25 cellular contexts compared by ENCODE assay signal in the genomic region with DNA sequence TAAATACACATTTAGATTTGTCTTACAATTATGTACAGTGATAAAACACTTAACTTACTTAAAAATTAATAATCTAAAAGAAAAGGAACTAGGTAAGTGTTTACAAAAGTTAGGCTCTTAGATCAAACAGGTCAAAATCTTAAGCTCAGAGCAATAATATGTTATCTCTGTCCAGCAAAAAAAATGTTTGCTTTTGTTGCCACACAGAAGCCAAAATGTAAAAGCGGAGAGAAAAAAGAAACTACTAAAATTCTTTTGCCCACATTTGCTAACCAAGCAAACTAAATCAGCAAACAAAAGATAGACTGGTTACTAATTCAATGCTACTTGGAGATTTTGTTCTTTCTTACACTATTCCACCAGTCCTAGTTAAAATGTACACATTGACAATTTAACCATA. TPM values are rescaled to one million over a fixed set of nuclear protein-coding genes. Genes with fewer than 3 reads are reported as not detected.
DNase-seq lines count a peak whose midpoint lies in the region; ATAC-seq, FAIRE-seq and TF ChIP-seq lines count a peak whose summit lies in the region.
"Had no signal": no experiment of that assay in that cellular context is flagged by ENCODE, and none has a peak within 500 bp of the region (broad histone marks: within the 10 kb centered on the region; RNA-seq: fewer than 3 reads in every experiment).

No MANE protein-coding gene starts in this region.

- intact Hi-C loops in activated CD8-positive, alpha-beta T cell treated with anti-CD3 and anti-CD28 coated beads for 36 hours (cut with micrococcal nuclease): no loop called here

- TF ChIP-seq EP300 in A549 (IDR thresholded peaks at IDR 0.05): no peak

- TF ChIP-seq CTCF in A549 (IDR thresholded peaks at IDR 0.05) (no peak), hepatocyte (IDR thresholded peaks at IDR 0.05; ENCODE audit: poor library complexity) (no peak), liver (IDR thresholded peaks at IDR 0.05; ENCODE audit: low read depth, low read length, missing input control) (no peak), D721Med (IDR thresholded peaks at IDR 0.05; ENCODE audit: insufficient read depth, missing control alignments) (no peak)
- no peak for TF ChIP-seq CTCF in activated CD8-positive, alpha-beta T cell treated with anti-CD3 and anti-CD28 coated beads for 36 hours (IDR thresholded peaks at IDR 0.05)

- TF ChIP-seq RAD21 in A549 (conservative IDR thresholded peaks at IDR 0.05 in 1 of 2, IDR thresholded peaks at IDR 0.05 in 1 of 2): no peak
- no peak for TF ChIP-seq RAD21 in liver (IDR thresholded peaks at IDR 0.05)

- 27% methylated on average over 1 of the region's 1 CpG for WGBS in A549 (ENCODE audit: missing lambda C conversion rate)
- 53% methylated on average over 1 of the region's 1 CpG for WGBS in hepatocyte (ENCODE audit: low lambda C conversion rate, missing lambda C conversion rate)
- WGBS in liver: 33% methylated on average over 1 of the region's 1 CpG

- peak overlapping the region in 1 of 2 donors; percentile 39 for H3K9ac ChIP-seq in liver (ENCODE audit: low read depth in 1 of 2, low read length in 2 of 2)
- H3K9ac ChIP-seq: BLaER1 treated with 17β-estradiol and CSF1 and Interleukin-3, amounts not matched to agents 10 nM and 100 nM had no signal

- no peak overlapping the region for H3K27ac Mint-ChIP-seq in activated CD8-positive, alpha-beta T cell treated with anti-CD3 and anti-CD28 coated beads for 36 hours
- H3K27ac Mint-ChIP-seq: CD14-positive monocyte; CD4-positive, alpha-beta T cell; CD8-positive, alpha-beta memory T cell; GM23338; H9; HFFc6 had no signal

- no peak overlapping the region for H2AFZ ChIP-seq in hepatocyte
- H2AFZ ChIP-seq: GM23338 had no signal

- H3K9me2 ChIP-seq in hepatocyte (replicated peaks; ENCODE audit: insufficient read depth): no peaks in the 10 kb centered on the region

- TF ChIP-seq POLR2A in A549 (IDR thresholded peaks at IDR 0.05; ENCODE audit: low read length): no peak

- DNase-seq in A549 (ENCODE audit: low read depth in 1 of 2, low spot score in 1 of 2) (no peak), hepatocyte (ENCODE audit: low spot score) (no peak), D721Med (ENCODE audit: insufficient read length, low spot score) (no peak), NCI-H774 (lab: John Stamatoyannopoulos, UW) (no peak)
- no peak for DNase-seq in activated CD8-positive, alpha-beta T cell treated with anti-CD3 and anti-CD28 coated beads for 36 hours
- DNase-seq: ACHN; AML-193; BE2C; Calu3; CD4-positive, alpha-beta T cell; CD8-positive, alpha-beta memory T cell; DMS153; DMS79; EL; GDM1; H9; HFFc6 had no signal

- CTCF ChIA-PET in A549 (lab: Yijun Ruan, JAX): interaction anchor here (0.6 to 1.0 kb wide), 2 partner anchors 64 to 827 kb away, joined by 4 to 5 read pairs; no protein-coding TSS in a partner anchor
- CTCF ChIA-PET in activated CD8-positive, alpha-beta T cell treated with anti-CD3 and anti-CD28 coated beads for 36 hours (lab: Charles Lee): interaction anchor here (0.6 to 2.3 kb wide), 2 partner anchors 64 to 171 kb away, joined by 3 to 10 read pairs; no protein-coding TSS in a partner anchor

- peaks cover 11% of the 10 kb centered on the region for H3K27me3 Mint-ChIP-seq in activated CD8-positive, alpha-beta T cell treated with anti-CD3 and anti-CD28 coated beads for 36 hours

- H3K27me3 ChIP-seq in hepatocyte (no peaks in the 10 kb centered on the region), liver (ENCODE audit: control insufficient read depth in 4 of 4, insufficient read depth in 4 of 4, low read length in 3 of 4) (no peaks in the 10 kb centered on the region)

- POLR2A ChIA-PET in A549 (lab: Yijun Ruan, JAX): no interaction called here
- POLR2A ChIA-PET in activated CD8-positive, alpha-beta T cell treated with anti-CD3 and anti-CD28 coated beads for 36 hours (lab: Charles Lee): no interaction called here

- H3K9me3 ChIP-seq in A549 (no peaks in the 10 kb centered on the region), hepatocyte (ENCODE audit: low read depth) (no peaks in the 10 kb centered on the region), liver (ENCODE audit: control insufficient read depth in 4 of 4, low read length in 3 of 4) (no peaks in the 10 kb centered on the region)
- H3K9me3 ChIP-seq: BE2C had no signal

- H3K4me3 Mint-ChIP-seq in activated CD8-positive, alpha-beta T cell treated with anti-CD3 and anti-CD28 coated beads for 36 hours: no peak overlapping the region
- H3K4me3 Mint-ChIP-seq: CD14-positive monocyte; CD4-positive, alpha-beta T cell; CD8-positive, alpha-beta memory T cell; GM23338; H9; HFFc6 had no signal

- H3K4me3 ChIP-seq in A549 (no peak overlapping the region), hepatocyte (no peak overlapping the region), liver (ENCODE audit: low read depth in 1 of 3, low read length in 3 of 3) (no peak overlapping the region)
- H3K4me3 ChIP-seq: BLaER1 treated with 17β-estradiol and CSF1 and Interleukin-3, amounts not matched to agents 10 nM and 100 nM; GM12878; GM23338 had no signal

- H3K4me1 ChIP-seq in A549 (peaks cover 32% of the 10 kb centered on the region), hepatocyte (ENCODE audit: insufficient read depth) (peaks cover 25% of the 10 kb centered on the region), liver (ENCODE audit: control insufficient read depth in 4 of 4, insufficient read depth in 4 of 4, low read length in 3 of 4) (peaks cover 4 to 26% (median 16%) of the 10 kb centered on the region in 4 donors)
- H3K4me1 ChIP-seq: BE2C had no signal

- no peaks in the 10 kb centered on the region for H3K79me2 ChIP-seq in hepatocyte

- H3K36me3 Mint-ChIP-seq in activated CD8-positive, alpha-beta T cell treated with anti-CD3 and anti-CD28 coated beads for 36 hours (ENCODE audit: low read depth): no peaks in the 10 kb centered on the region
- H3K36me3 Mint-ChIP-seq: CD14-positive monocyte; CD8-positive, alpha-beta memory T cell had no signal

- no peaks in the 10 kb centered on the region for H3K9me3 Mint-ChIP-seq in activated CD8-positive, alpha-beta T cell treated with anti-CD3 and anti-CD28 coated beads for 36 hours
- H3K9me3 Mint-ChIP-seq: CD4-positive, alpha-beta T cell; CD8-positive, alpha-beta memory T cell; GM23338; HFFc6 had no signal

- H4K20me1 ChIP-seq in hepatocyte (ENCODE audit: insufficient read depth, poor library complexity, severe bottlenecking): no peaks in the 10 kb centered on the region
- H4K20me1 ChIP-seq: BLaER1 treated with 17β-estradiol and CSF1 and Interleukin-3, amounts not matched to agents 10 nM and 100 nM had no signal

- no peaks in the 10 kb centered on the region for H3K36me3 ChIP-seq in hepatocyte (replicated peaks; ENCODE audit: insufficient read depth, low read depth)
- H3K36me3 ChIP-seq in liver (ENCODE audit: control insufficient read depth in 4 of 4, insufficient read depth in 3 of 4, low read depth in 1 of 4, low read length in 3 of 4): no peaks in the 10 kb centered on the region
- H3K36me3 ChIP-seq: BE2C; BLaER1 treated with 17β-estradiol and CSF1 and Interleukin-3, amounts not matched to agents 10 nM and 100 nM had no signal

- FAIRE-seq in A549 (lab: Jason Lieb, UNC): no peak
- no peak for FAIRE-seq in D721Med (lab: Jason Lieb, UNC)
- FAIRE-seq: GM12878, GM19239 had no signal

- no peaks in the 10 kb centered on the region for H3K4me1 Mint-ChIP-seq in activated CD8-positive, alpha-beta T cell treated with anti-CD3 and anti-CD28 coated beads for 36 hours (ENCODE audit: low read depth)

- ATAC-seq in A549: no peak
- no peak for ATAC-seq in activated CD8-positive, alpha-beta T cell treated with anti-CD3 and anti-CD28 coated beads for 36 hours
- ATAC-seq: GM12878, GM23338 had no signal

- no peak overlapping the region; a peak in 1 of 6 replicates for H3K27ac ChIP-seq in A549
- H3K27ac ChIP-seq in hepatocyte: peak overlapping the region; percentile 15
- peak overlapping the region in 1 of 2 donors; percentile 20 for H3K27ac ChIP-seq in liver (ENCODE audit: low read depth in 1 of 2, low read length in 2 of 2)
- H3K27ac ChIP-seq: 22Rv1; BLaER1 treated with 17β-estradiol and CSF1 and Interleukin-3, amounts not matched to agents 10 nM and 100 nM had no signal

- H3K4me2 ChIP-seq in A549: peak overlapping the region; percentile 41
- H3K4me2 ChIP-seq in hepatocyte: peak overlapping the region; percentile 56
- H3K4me2 ChIP-seq: BLaER1 treated with 17β-estradiol and CSF1 and Interleukin-3, amounts not matched to agents 10 nM and 100 nM; GM23338 had no signal

TF ChIP-seq in A549, 52 proteins besides CTCF, POLR2A, EP300 and RAD21 (continues in another document):
- TF ChIP-seq ZC3H11A (IDR thresholded peaks at IDR 0.05) (no peak), GATA3 (IDR thresholded peaks at IDR 0.05; ENCODE audit: borderline replicate concordance) (no peak), JUN (IDR thresholded peaks at IDR 0.05) (no peak), SREBF2 (IDR thresholded peaks at IDR 0.05) (no peak)
- TF ChIP-seq, protein P1, sequence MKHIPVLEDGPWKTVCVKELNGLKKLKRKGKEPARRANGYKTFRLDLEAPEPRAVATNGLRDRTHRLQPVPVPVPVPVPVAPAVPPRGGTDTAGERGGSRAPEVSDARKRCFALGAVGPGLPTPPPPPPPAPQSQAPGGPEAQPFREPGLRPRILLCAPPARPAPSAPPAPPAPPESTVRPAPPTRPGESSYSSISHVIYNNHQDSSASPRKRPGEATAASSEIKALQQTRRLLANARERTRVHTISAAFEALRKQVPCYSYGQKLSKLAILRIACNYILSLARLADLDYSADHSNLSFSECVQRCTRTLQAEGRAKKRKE (CRISPR knock-in tag; IDR thresholded peaks at IDR 0.05; ENCODE audit: low read depth): no peak

TF ChIP-seq in liver, 16 proteins besides CTCF, POLR2A, EP300 and RAD21 (continues in another document):
- TF ChIP-seq HNF4A (conservative IDR thresholded peaks at IDR 0.05) (peak in 1 of 2 donors; percentile 15), FOXA1 (IDR thresholded peaks at IDR 0.05) (no peak), RXRA (IDR thresholded peaks at IDR 0.05) (no peak), NR2F2 (IDR thresholded peaks at IDR 0.05) (no peak)
- TF ChIP-seq, protein P2, sequence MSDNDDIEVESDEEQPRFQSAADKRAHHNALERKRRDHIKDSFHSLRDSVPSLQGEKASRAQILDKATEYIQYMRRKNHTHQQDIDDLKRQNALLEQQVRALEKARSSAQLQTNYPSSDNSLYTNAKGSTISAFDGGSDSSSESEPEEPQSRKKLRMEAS (IDR thresholded peaks at IDR 0.05): no peak
- TF ChIP-seq, protein P3, sequence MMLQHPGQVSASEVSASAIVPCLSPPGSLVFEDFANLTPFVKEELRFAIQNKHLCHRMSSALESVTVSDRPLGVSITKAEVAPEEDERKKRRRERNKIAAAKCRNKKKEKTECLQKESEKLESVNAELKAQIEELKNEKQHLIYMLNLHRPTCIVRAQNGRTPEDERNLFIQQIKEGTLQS (IDR thresholded peaks at IDR 0.05): no peak

RNA-seq across cellular contexts. Expression of a gene that starts 15.2 kb away (rescaled TPM):
- polyA plus RNA-seq in A549 (2011; rRNA removed): not detected in 2 replicates
- polyA plus RNA-seq in A549 (2012; cell fraction: cytosol; rRNA removed): not detected in 2 replicates
- polyA plus RNA-seq in A549 (2012; cell fraction: nucleus; rRNA removed): not detected in 2 replicates
- not detected in 3 replicates for polyA plus RNA-seq in A549 (2017; fragmentation: RNase III; extraction: RNeasy Plus Mini Kit Qiagen cat#74134 plus additional on column Dnase treatment)
- polyA minus RNA-seq in A549 (2011; rRNA and poly(A)+ RNA removed): not detected in 2 replicates
- total RNA-seq in hepatocyte: not detected in 2 replicates
- polyA plus RNA-seq in hepatocyte: 0.10 TPM in 1 of 2 replicates, not detected in the other
- not detected for total RNA-seq in liver
- polyA plus RNA-seq in liver: not detected
- not detected for total RNA-seq in activated CD8-positive, alpha-beta T cell treated with anti-CD3 and anti-CD28 coated beads for 36 hours
- total RNA-seq: Calu3; CD4-positive, alpha-beta T cell; CD8-positive, alpha-beta memory T cell; GM12878; GM23338; H4; H9; HFFc6 had no signal
- polyA plus RNA-seq: CD14-positive monocyte; CD8-positive, alpha-beta memory T cell had no signal
